ENCODE assay signal across 12 cellular contexts in genomic region chr11:126360049-126360446, GRCh38. TPM values are rescaled to one million over a fixed set of nuclear protein-coding genes. Genes with fewer than 3 reads are reported as not detected.
DNase-seq lines count a peak whose midpoint lies in the region; ATAC-seq and TF ChIP-seq lines count a peak whose summit lies in the region.
"Had no signal": no experiment of that assay in that cellular context is flagged by ENCODE, and none has a peak within 500 bp of the region (broad histone marks: within the 10 kb centered on the region; RNA-seq: fewer than 3 reads in every experiment).

No MANE protein-coding gene starts in this region.

- peak overlapping the region; percentile 65 for H3K18ac ChIP-seq in neuronal stem cell (ENCODE audit: low read length)

- TF ChIP-seq CTCF in tibial nerve (IDR thresholded peaks at IDR 0.05) (no peak), GM10248 (IDR thresholded peaks at IDR 0.05; ENCODE audit: control extremely low read depth, extremely low read depth, low read depth, missing control alignments) (no peak)

- no peak for TF ChIP-seq EP300 in tibial nerve (IDR thresholded peaks at IDR 0.05)

- H3K14ac ChIP-seq in neuronal stem cell (ENCODE audit: low read length): no peak overlapping the region

- CTCF ChIA-PET in GM10248 (lab: Yijun Ruan, JAX): no interaction called here

- DNase-seq in activated naive CD8-positive, alpha-beta T cell treated with anti-CD3 and anti-CD28 coated beads, Interleukin-2, amount 10 ng/mL, durations not matched to agents 7 days and 5 days: peak; percentile 18
- no peak for DNase-seq in activated naive CD8-positive, alpha-beta T cell treated with anti-CD3 and anti-CD28 coated beads for 36 hours
- DNase-seq in neuronal stem cell (ENCODE audit: low spot score): no peak
- no peak for DNase-seq in tibial nerve (ENCODE audit: low spot score in 2 of 2)
- DNase-seq in activated CD8-positive, alpha-beta memory T cell treated with anti-CD3 and anti-CD28 coated beads for 24 hours: no peak
- no peak for DNase-seq in GM10248 (ENCODE audit: extremely low spot score)
- DNase-seq: activated CD4-positive, alpha-beta T cell treated with anti-CD3 and anti-CD28 coated beads, Interleukin-2, amount 50 U/mL, for 4 hours; activated T-cell treated with anti-CD3 and anti-CD28 coated beads, Interleukin-2, amount 50 U/mL, for 72 hours; CD8-positive, alpha-beta T cell had no signal

- H2AK5ac ChIP-seq in neuronal stem cell (ENCODE audit: low read depth, low read length): peak overlapping the region; percentile 53

- no peaks in the 10 kb centered on the region for H3K9me3 ChIP-seq in esophagus (ENCODE audit: control insufficient read depth in 2 of 2, insufficient read depth in 1 of 2, low read depth in 1 of 2, low read length in 1 of 2)
- H3K9me3 ChIP-seq in neuronal stem cell (replicated peaks in 1 of 2; ENCODE audit: control insufficient read depth in 2 of 2, insufficient read depth in 1 of 2, low read depth in 1 of 2, low read length in 2 of 2): no peaks in the 10 kb centered on the region
- no peaks in the 10 kb centered on the region for H3K9me3 ChIP-seq in tibial nerve

- TF ChIP-seq POLR2A in tibial nerve (IDR thresholded peaks at IDR 0.05) (no peak), GM18505 (IDR thresholded peaks at IDR 0.05; ENCODE audit: borderline replicate concordance, extremely low read depth, insufficient read depth, insufficient read length) (no peak)

- no peak overlapping the region for H2BK5ac ChIP-seq in neuronal stem cell (ENCODE audit: low read length)

- H3K27me3 ChIP-seq in esophagus (ENCODE audit: control insufficient read depth in 1 of 2, insufficient read depth in 2 of 2, low read length in 2 of 2): no peaks in the 10 kb centered on the region
- no peaks in the 10 kb centered on the region for H3K27me3 ChIP-seq in neuronal stem cell (ENCODE audit: control insufficient read depth in 3 of 3, insufficient read depth in 3 of 3, low read depth in 1 of 3, low read length in 3 of 3)
- no peaks in the 10 kb centered on the region for H3K27me3 ChIP-seq in tibial nerve

- H4K91ac ChIP-seq in neuronal stem cell (ENCODE audit: low read depth, low read length, poor library complexity): no peak overlapping the region

- ATAC-seq in activated naive CD8-positive, alpha-beta T cell treated with anti-CD3 and anti-CD28 coated beads, Interleukin-2, amount 10 ng/mL, durations not matched to agents 7 days and 5 days (ENCODE audit: low read depth): no peak
- ATAC-seq in GM18505 (IDR thresholded peaks at IDR 0.05; ENCODE audit: unreplicated experiment): no peak
- ATAC-seq: activated T-cell treated with anti-CD3 and anti-CD28 coated beads, Interleukin-2, amount 50 U/mL, for 72 hours; CD8-positive, alpha-beta T cell; GM12878 had no signal

- H3K27ac ChIP-seq in esophagus (ENCODE audit: low read depth in 2 of 2, low read length in 1 of 2) (peak overlapping the region; percentile 32 to 51), neuronal stem cell (replicated peaks; ENCODE audit: low read length) (no peak overlapping the region), tibial nerve (peak overlapping the region; percentile 9 to 93 (median 76))

- H2BK15ac ChIP-seq in neuronal stem cell (ENCODE audit: low read length): no peak overlapping the region

- no peaks in the 10 kb centered on the region for H3K36me3 Mint-ChIP-seq in activated naive CD8-positive, alpha-beta T cell treated with anti-CD3 and anti-CD28 coated beads, Interleukin-2, amount 10 ng/mL, durations not matched to agents 7 days and 5 days
- no peaks in the 10 kb centered on the region for H3K36me3 Mint-ChIP-seq in activated naive CD8-positive, alpha-beta T cell treated with anti-CD3 and anti-CD28 coated beads for 36 hours
- H3K36me3 Mint-ChIP-seq: CD8-positive, alpha-beta T cell had no signal

- H3K4me3 Mint-ChIP-seq in activated naive CD8-positive, alpha-beta T cell treated with anti-CD3 and anti-CD28 coated beads, Interleukin-2, amount 10 ng/mL, durations not matched to agents 7 days and 5 days: no peak overlapping the region
- no peak overlapping the region for H3K4me3 Mint-ChIP-seq in activated naive CD8-positive, alpha-beta T cell treated with anti-CD3 and anti-CD28 coated beads for 36 hours
- H3K4me3 Mint-ChIP-seq: activated T-cell treated with anti-CD3 and anti-CD28 coated beads, Interleukin-2, amount 50 U/mL, for 72 hours; CD8-positive, alpha-beta T cell had no signal

- H3K36me3 ChIP-seq in esophagus (ENCODE audit: control insufficient read depth in 2 of 2, insufficient read depth in 2 of 2, low read length in 1 of 2) (no peaks in the 10 kb centered on the region), neuronal stem cell (replicated peaks in 1 of 2; ENCODE audit: control insufficient read depth in 2 of 2, insufficient read depth in 2 of 2, low read length in 2 of 2) (no peaks in the 10 kb centered on the region), tibial nerve (no peaks in the 10 kb centered on the region)

- H3K23ac ChIP-seq in neuronal stem cell (ENCODE audit: low read depth, low read length, poor library complexity): no peak overlapping the region

- no peak overlapping the region for H3K9ac ChIP-seq in neuronal stem cell (ENCODE audit: low read depth, low read length, poor library complexity)

- 66 to 81% methylated on average over 8 of the region's 8 CpGs for WGBS in esophagus, 2 donors
- no CpG with 5 or more reads among the region's 8 CpGs for WGBS in neuronal stem cell (ENCODE audit: extremely low coverage in 2 of 2, insufficient read length in 2 of 2, insufficient replicate concordance in 1 of 2), 2 donors
- WGBS in tibial nerve, 2 donors: 55 to 66% methylated on average over 8 of the region's 8 CpGs

- no peak overlapping the region for H3K4me3 ChIP-seq in esophagus (ENCODE audit: low read depth in 1 of 2, low read length in 2 of 2)
- H3K4me3 ChIP-seq in neuronal stem cell (ENCODE audit: low read length in 2 of 2): no peak overlapping the region
- peak overlapping the region in 1 of 4 donors; percentile 33 for H3K4me3 ChIP-seq in tibial nerve
- H3K4me3 ChIP-seq: GM12878 had no signal

- H3K27me3 Mint-ChIP-seq in activated naive CD8-positive, alpha-beta T cell treated with anti-CD3 and anti-CD28 coated beads, Interleukin-2, amount 10 ng/mL, durations not matched to agents 7 days and 5 days: no peaks in the 10 kb centered on the region
- H3K27me3 Mint-ChIP-seq in activated naive CD8-positive, alpha-beta T cell treated with anti-CD3 and anti-CD28 coated beads for 36 hours: no peaks in the 10 kb centered on the region

- H3K4me1 Mint-ChIP-seq in activated naive CD8-positive, alpha-beta T cell treated with anti-CD3 and anti-CD28 coated beads, Interleukin-2, amount 10 ng/mL, durations not matched to agents 7 days and 5 days: peaks cover 7% of the 10 kb centered on the region
- H3K4me1 Mint-ChIP-seq in activated naive CD8-positive, alpha-beta T cell treated with anti-CD3 and anti-CD28 coated beads for 36 hours: no peaks in the 10 kb centered on the region

- no peak overlapping the region for H3K27ac Mint-ChIP-seq in activated naive CD8-positive, alpha-beta T cell treated with anti-CD3 and anti-CD28 coated beads, Interleukin-2, amount 10 ng/mL, durations not matched to agents 7 days and 5 days
- no peak overlapping the region for H3K27ac Mint-ChIP-seq in activated naive CD8-positive, alpha-beta T cell treated with anti-CD3 and anti-CD28 coated beads for 36 hours
- H3K27ac Mint-ChIP-seq: activated T-cell treated with anti-CD3 and anti-CD28 coated beads, Interleukin-2, amount 50 U/mL, for 72 hours; CD8-positive, alpha-beta T cell had no signal

- no peak overlapping the region for H3K4me2 ChIP-seq in neuronal stem cell (ENCODE audit: insufficient read depth, low read length, poor library complexity, severe bottlenecking)

- H2BK120ac ChIP-seq in neuronal stem cell (ENCODE audit: low read depth, low read length): peak overlapping the region; percentile 56

- no peaks in the 10 kb centered on the region for H3K9me3 Mint-ChIP-seq in activated naive CD8-positive, alpha-beta T cell treated with anti-CD3 and anti-CD28 coated beads, Interleukin-2, amount 10 ng/mL, durations not matched to agents 7 days and 5 days
- H3K9me3 Mint-ChIP-seq in activated naive CD8-positive, alpha-beta T cell treated with anti-CD3 and anti-CD28 coated beads for 36 hours: no peaks in the 10 kb centered on the region
- H3K9me3 Mint-ChIP-seq: activated T-cell treated with anti-CD3 and anti-CD28 coated beads, Interleukin-2, amount 50 U/mL, for 72 hours; CD8-positive, alpha-beta T cell had no signal

- no peak overlapping the region for H2BK12ac ChIP-seq in neuronal stem cell (ENCODE audit: low read length)

- H3K4ac ChIP-seq in neuronal stem cell (ENCODE audit: low read length): no peak overlapping the region

- H4K8ac ChIP-seq in neuronal stem cell (ENCODE audit: low read depth, low read length): no peak overlapping the region

- peaks cover 6 to 18% of the 10 kb centered on the region in 2 donors for H3K4me1 ChIP-seq in esophagus (ENCODE audit: control insufficient read depth in 2 of 2, insufficient read depth in 2 of 2, low read length in 1 of 2)
- H3K4me1 ChIP-seq in neuronal stem cell (ENCODE audit: control insufficient read depth in 2 of 2, insufficient read depth in 1 of 2, low read depth in 1 of 2, low read length in 2 of 2): peaks cover 12 to 24% of the 10 kb centered on the region in 2 donors
- peaks cover 4 to 82% (median 40%) of the 10 kb centered on the region in 4 donors for H3K4me1 ChIP-seq in tibial nerve

- H3K79me1 ChIP-seq in neuronal stem cell (ENCODE audit: low read depth, low read length): peaks cover 12% of the 10 kb centered on the region

- POLR2A ChIA-PET in activated naive CD8-positive, alpha-beta T cell treated with anti-CD3 and anti-CD28 coated beads, Interleukin-2, amount 10 ng/mL, durations not matched to agents 7 days and 5 days (lab: Charles Lee): no interaction called here
- POLR2A ChIA-PET in GM10248 (lab: Yijun Ruan, JAX): interaction anchor here (0.6 kb wide), 1 partner anchor 40 kb away, joined by 4 read pairs; no protein-coding TSS in a partner anchor

- no peak overlapping the region for H2AFZ ChIP-seq in neuronal stem cell (ENCODE audit: low read length)

RNA-seq across cellular contexts. Expression of gene ST3GAL4, which starts 4.6 kb away (rescaled TPM):
- 1 to 10 TPM; 6.3 to 8.5 TPM for total RNA-seq in activated naive CD8-positive, alpha-beta T cell treated with anti-CD3 and anti-CD28 coated beads, Interleukin-2, amount 10 ng/mL, durations not matched to agents 7 days and 5 days
- total RNA-seq in activated naive CD8-positive, alpha-beta T cell treated with anti-CD3 and anti-CD28 coated beads for 36 hours: 10 to 100 TPM; 10.6 to 11.8 TPM
- 100 to 1,000 TPM in 1 of 2 donors, 10 to 100 TPM in 1; 78.9 to 107 TPM for polyA plus RNA-seq in esophagus
- 12.7 TPM for polyA plus RNA-seq in neuronal stem cell (2013, experiment 1 of 2)
- polyA plus RNA-seq in neuronal stem cell (2013, experiment 2 of 2): 11.2 TPM
- total RNA-seq in tibial nerve: 100 to 1,000 TPM in 2 of 4 donors, 10 to 100 TPM in 2; 68.1 to 162 (median 122) TPM

RNA-seq across cellular contexts. Expression of gene DCPS, which starts 56.2 kb away (rescaled TPM):
- total RNA-seq in activated naive CD8-positive, alpha-beta T cell treated with anti-CD3 and anti-CD28 coated beads, Interleukin-2, amount 10 ng/mL, durations not matched to agents 7 days and 5 days: 10 to 100 TPM; 27.4 to 29.1 TPM
- total RNA-seq in activated naive CD8-positive, alpha-beta T cell treated with anti-CD3 and anti-CD28 coated beads for 36 hours: 10 to 100 TPM; 29.1 to 29.3 TPM
- 10 to 100 TPM; 15.9 to 18.9 TPM for polyA plus RNA-seq in esophagus
- polyA plus RNA-seq in neuronal stem cell (2013, experiment 1 of 2): 21.3 TPM
- 21.8 TPM for polyA plus RNA-seq in neuronal stem cell (2013, experiment 2 of 2)
- total RNA-seq in tibial nerve: 10 to 100 TPM in 2 of 4 donors, 1 to 10 TPM in 2; 7.1 to 16.4 (median 11.9) TPM

Comparison
In these comparisons a context has a peak if more than half of its experiments do, and no peak if none do; other contexts are left out.
1. RNA of gene ST3GAL4, which starts 4.6 kb away (total RNA-seq): 68.1 to 162 TPM in tibial nerve; 10.6 to 11.8 TPM in activated naive CD8-positive, alpha-beta T cell treated with anti-CD3 and anti-CD28 coated beads for 36 hours and 6.3 to 8.5 TPM in activated naive CD8-positive, alpha-beta T cell treated with anti-CD3 and anti-CD28 coated beads, Interleukin-2, amount 10 ng/mL, durations not matched to agents 7 days and 5 days; every median in the first group is over 4 times any median in the second.